25 cellular contexts compared by ENCODE assay signal in the genomic region with DNA sequence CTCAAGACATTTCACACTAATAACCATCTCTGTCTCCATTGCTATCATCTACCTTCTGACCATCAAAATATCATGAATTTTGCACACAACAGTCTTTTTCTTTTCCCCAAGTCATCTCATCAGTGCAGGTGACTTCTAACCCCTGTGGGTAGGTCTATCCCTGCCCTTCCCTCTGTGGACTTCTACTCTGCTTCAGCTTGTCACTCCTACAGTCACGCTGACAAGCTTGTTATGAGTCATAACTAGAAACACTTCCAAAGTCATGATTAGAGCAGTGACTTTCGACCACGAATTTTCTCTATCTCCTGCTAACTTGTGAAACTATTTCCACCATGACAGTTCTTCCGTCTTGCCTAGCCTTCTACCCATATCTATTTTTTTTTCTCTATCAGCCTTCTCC.
DNase-seq lines count a peak whose midpoint lies in the region; ATAC-seq, FAIRE-seq and TF ChIP-seq lines count a peak whose summit lies in the region.
"Had no signal": no experiment of that assay in that cellular context is flagged by ENCODE, and none has a peak within 500 bp of the region (broad histone marks: within the 10 kb centered on the region; RNA-seq: fewer than 3 reads in every experiment).

No MANE protein-coding gene starts in this region.

- no peak overlapping the region for H2AFZ ChIP-seq in H1 (ENCODE audit: low read length)

- TF ChIP-seq POLR2A in breast epithelium (IDR thresholded peaks at IDR 0.05), result no peak
- no peak for TF ChIP-seq POLR2A in H1 (IDR thresholded peaks at IDR 0.05; ENCODE audit: control extremely low read depth in 1 of 2, low read depth in 2 of 2, low read length in 2 of 2)

- no peak overlapping the region for H3K9ac ChIP-seq in H1 (replicated peaks in 1 of 4; ENCODE audit: extremely low read depth in 1 of 4, low read depth in 3 of 4, low read length in 3 of 4)

- H3K4ac ChIP-seq in H1 (replicated peaks; ENCODE audit: insufficient read length, low read depth, low read length), result no peak overlapping the region

- H4K5ac ChIP-seq in H1 (ENCODE audit: insufficient read length, low read depth, low read length), result no peak overlapping the region

- no peak overlapping the region for H3K18ac ChIP-seq in H1 (ENCODE audit: extremely low read depth, low read length)

- no peaks in the 10 kb centered on the region for H3K36me3 Mint-ChIP-seq in MCF 10A (ENCODE audit: insufficient read depth, unreplicated experiment)
- H3K36me3 Mint-ChIP-seq: CD8-positive, alpha-beta memory T cell had no signal

- no peaks in the 10 kb centered on the region for H3K9me3 Mint-ChIP-seq in MCF 10A (ENCODE audit: unreplicated experiment)

- H3K36me3 ChIP-seq in breast epithelium (no peaks in the 10 kb centered on the region), H1 (ENCODE audit: control insufficient read depth in 2 of 4, insufficient read depth in 4 of 4, low read length in 3 of 4) (no peaks in the 10 kb centered on the region), small intestine (ENCODE audit: control insufficient read depth in 2 of 2, insufficient read depth in 2 of 2, low read length in 2 of 2) (no peaks in the 10 kb centered on the region)
- H3K36me3 ChIP-seq: Peyer's patch, SJCRH30 had no signal

- H3K4me3 ChIP-seq in breast epithelium, result no peak overlapping the region
- H3K4me3 ChIP-seq in H1 (ENCODE audit: extremely low read depth in 1 of 4, insufficient read depth in 2 of 4, low read depth in 3 of 4, low read length in 4 of 4), result no peak overlapping the region
- no peak overlapping the region for H3K4me3 ChIP-seq in small intestine (ENCODE audit: low read depth in 1 of 2, low read length in 2 of 2)
- H3K4me3 ChIP-seq: Peyer's patch, SJCRH30 had no signal

- no peak overlapping the region for H2BK12ac ChIP-seq in H1 (ENCODE audit: low read depth, low read length)

- BruUV-seq in MCF 10A (replicated peaks; lab: Mats Ljungman, UMichigan), result no TSS peak

- no peaks in the 10 kb centered on the region for H4K20me1 ChIP-seq in H1 (replicated peaks in 1 of 2; ENCODE audit: control insufficient read depth in 1 of 2, insufficient read depth in 2 of 2, low read length in 2 of 2)

- no peak overlapping the region for H2BK5ac ChIP-seq in H1 (ENCODE audit: low read depth, low read length)

- no peak overlapping the region for H3K4me2 ChIP-seq in H1 (ENCODE audit: insufficient read depth in 1 of 2, low read depth in 2 of 2, low read length in 2 of 2)

- peaks cover 17% of the 10 kb centered on the region for H3K27me3 Mint-ChIP-seq in MCF 10A (ENCODE audit: insufficient read depth, unreplicated experiment)

- no peak for TF ChIP-seq EP300 in H1 (IDR thresholded peaks at IDR 0.05; ENCODE audit: borderline replicate concordance in 1 of 2, low read depth in 2 of 2, low read length in 2 of 2)

- POLR2A ChIA-PET in MCF 10A (lab: Yijun Ruan, JAX) (no interaction called here), H1 (lab: Charles Lee; ENCODE audit: partially characterized antibody) (no interaction called here)

- no peaks in the 10 kb centered on the region for H3K23me2 ChIP-seq in H1 (ENCODE audit: low read depth, low read length)

- H4K91ac ChIP-seq in H1 (replicated peaks; ENCODE audit: insufficient read length, low read length), result no peak overlapping the region

- no peak for FAIRE-seq in H1 (lab: Jason Lieb, UNC)
- FAIRE-seq in small intestine (lab: Jason Lieb, UNC), result no peak
- FAIRE-seq: GM19239 had no signal

- TF ChIP-seq CTCF in MCF 10A (IDR thresholded peaks at IDR 0.05; ENCODE audit: unreplicated experiment) (no peak), breast epithelium (IDR thresholded peaks at IDR 0.05) (no peak), H1 (IDR thresholded peaks at IDR 0.05; ENCODE audit: control extremely low read depth in 1 of 3, insufficient read depth in 1 of 3, low read depth in 1 of 3, low read length in 3 of 3) (no peak)

- no peak overlapping the region for H3K27ac Mint-ChIP-seq in MCF 10A (ENCODE audit: low read depth, unreplicated experiment)

- DNase-seq in MCF 10A (ENCODE audit: unreplicated experiment) (peak; percentile 11), breast epithelium (ENCODE audit: low spot score in 2 of 2) (no peak), OCI-M1 (lab: John Stamatoyannopoulos, UW) (peak; percentile 62), H1 (ENCODE audit: low read depth in 1 of 2, low spot score in 2 of 2) (no peak), small intestine (peak; percentile 42), NCI-H1048 (lab: John Stamatoyannopoulos, UW) (no peak), NCI-H1694 (lab: John Stamatoyannopoulos, UW) (no peak)
- DNase-seq: AML-193; C1 segment of cervical spinal cord; Calu3; CD8-positive, alpha-beta memory T cell; DMS153; EL; GF-D8; H7; KG1; NCI-H1417 treated with DMSO at 0.1 percent for 48 hours; NCI-H1930; NCI-H2227 treated with DMSO at 0.1 percent for 48 hours; NCI-H510A; NCI-H748 treated with DMSO at 0.1 percent for 48 hours; Peyer's patch; SJCRH30 had no signal

- no peak overlapping the region for H3K14ac ChIP-seq in H1 (ENCODE audit: insufficient read length)

- H3K4me1 ChIP-seq in breast epithelium (no peaks in the 10 kb centered on the region), H1 (replicated peaks in 1 of 4; ENCODE audit: control insufficient read depth in 3 of 4, insufficient read depth in 4 of 4, low read length in 3 of 4) (peaks cover 2 to 13% (median 7%) of the 10 kb centered on the region in 4 experiments; a peak in 6 of 7 replicates), small intestine (ENCODE audit: control insufficient read depth in 2 of 2, insufficient read depth in 1 of 2, low read depth in 1 of 2, low read length in 1 of 2) (no peaks in the 10 kb centered on the region)
- H3K4me1 ChIP-seq: Peyer's patch, SJCRH30 had no signal

- no peak for ATAC-seq in GM19467 (IDR thresholded peaks at IDR 0.05; ENCODE audit: unreplicated experiment)

- H3K27ac ChIP-seq in breast epithelium (no peak overlapping the region), H1 (ENCODE audit: low read depth, low read length) (no peak overlapping the region), small intestine (ENCODE audit: low read depth in 1 of 2, low read length in 1 of 2) (no peak overlapping the region)
- H3K27ac ChIP-seq: Peyer's patch, SJCRH30 had no signal

- no peaks in the 10 kb centered on the region for H3K79me1 ChIP-seq in H1 (ENCODE audit: low read depth, low read length)

- no peak overlapping the region for H2AK5ac ChIP-seq in H1 (ENCODE audit: low read depth, low read length)

- H4K8ac ChIP-seq in H1 (ENCODE audit: extremely low read depth, insufficient read depth, low read length), result no peak overlapping the region

- WGBS in H1 (ENCODE audit: extremely low coverage in 1 of 2, insufficient coverage in 1 of 2, insufficient read length in 1 of 2, insufficient replicate concordance in 2 of 2, low coverage in 1 of 2, low lambda C conversion rate in 2 of 2, missing lambda C conversion rate in 1 of 2), 2 experiments, result 95% methylated on average over 4 of the region's 4 CpGs; no CpG with 5 or more reads in 1 of the 2 experiments
- 50 to 74% (median 66%) methylated on average over 4 of the region's 4 CpGs for WGBS in small intestine, 3 donors

- H3K9me3 ChIP-seq in breast epithelium (no peaks in the 10 kb centered on the region), H1 (ENCODE audit: insufficient read depth in 2 of 2, low read depth in 1 of 2, low read length in 1 of 2) (no peaks in the 10 kb centered on the region), small intestine (ENCODE audit: control insufficient read depth, low read depth) (no peaks in the 10 kb centered on the region)
- H3K9me3 ChIP-seq: Peyer's patch, SJCRH30 had no signal

- no peak for TF ChIP-seq RAD21 in H1 (IDR thresholded peaks at IDR 0.05 in 1 of 2, conservative IDR thresholded peaks at IDR 0.05 in 1 of 2; ENCODE audit: low read depth in 2 of 2, low read length in 2 of 2)

- intact Hi-C loops in MCF 10A (cut with micrococcal nuclease) (no loop called here), breast epithelium (cut with DNase I; ENCODE audit: low total_unique reads) (no loop called here)

- no peak overlapping the region for H3K23ac ChIP-seq in H1 (ENCODE audit: insufficient read length)

- H3K4me1 Mint-ChIP-seq in MCF 10A (ENCODE audit: insufficient read depth, unreplicated experiment), result peaks cover 6% of the 10 kb centered on the region

- H3K4me3 Mint-ChIP-seq in MCF 10A (ENCODE audit: unreplicated experiment), result no peak overlapping the region
- H3K4me3 Mint-ChIP-seq: CD8-positive, alpha-beta memory T cell had no signal

- H3K27me3 ChIP-seq in breast epithelium (no peaks in the 10 kb centered on the region), H1 (replicated peaks in 1 of 4; ENCODE audit: control insufficient read depth in 3 of 4, extremely low read depth in 1 of 4, insufficient read depth in 3 of 4, low read length in 3 of 4) (no peaks in the 10 kb centered on the region; a peak in 1 of 7 replicates), small intestine (ENCODE audit: control insufficient read depth in 2 of 2, insufficient read depth in 2 of 2, low read length in 2 of 2) (no peaks in the 10 kb centered on the region)
- H3K27me3 ChIP-seq: Peyer's patch, SJCRH30 had no signal

- H2BK15ac ChIP-seq in H1 (ENCODE audit: low read length), result no peak overlapping the region

- CTCF ChIA-PET in MCF 10A (lab: Yijun Ruan, JAX) (interaction anchor here (0.7 to 1.2 kb wide), 2 partner anchors 291 to 398 kb away, joined by 3 to 6 read pairs; no protein-coding TSS in a partner anchor), H1 (lab: Charles Lee; ENCODE audit: partially characterized antibody) (interaction anchor here (0.9 to 1.4 kb wide), 3 partner anchors 12 to 31 kb away, joined by 3 to 4 read pairs (median 3); no protein-coding TSS in a partner anchor)

- no peaks in the 10 kb centered on the region for H3K79me2 ChIP-seq in H1 (ENCODE audit: control insufficient read depth in 1 of 2, insufficient read depth in 2 of 2, low read length in 2 of 2)

- 0 out of 2 replicates have a peak overlapping the region, but pooled peaks have one; percentile 68 for H2BK20ac ChIP-seq in H1 (ENCODE audit: low read length)

- no peak overlapping the region for H3K56ac ChIP-seq in H1 (replicated peaks; ENCODE audit: insufficient read length, low read depth, low read length)

- no peak overlapping the region for H2BK120ac ChIP-seq in H1 (replicated peaks; ENCODE audit: low read depth, low read length)

TF ChIP-seq in H1, 55 proteins besides CTCF, POLR2A, EP300 and RAD21 (continues in another document):
- TF ChIP-seq SIN3A (conservative IDR thresholded peaks at IDR 0.05 in 1 of 2, IDR thresholded peaks at IDR 0.05 in 1 of 2; ENCODE audit: low read depth in 1 of 2, low read length in 2 of 2), result no peak
- no peak for TF ChIP-seq HDAC6 (IDR thresholded peaks at IDR 0.05; ENCODE audit: low read depth, low read length)
- TF ChIP-seq NANOG (IDR thresholded peaks at IDR 0.05; ENCODE audit: insufficient read depth, low read depth, low read length, poor library complexity, severe bottlenecking), result no peak
- no peak for TF ChIP-seq PHF8 (conservative IDR thresholded peaks at IDR 0.05; ENCODE audit: low read depth, low read length)
- TF ChIP-seq TBP (IDR thresholded peaks at IDR 0.05; ENCODE audit: low read depth, low read length), result no peak
- no peak for TF ChIP-seq SP4 (IDR thresholded peaks at IDR 0.05; ENCODE audit: low read length)
- TF ChIP-seq RBBP5 (IDR thresholded peaks at IDR 0.05; ENCODE audit: borderline replicate concordance, low read depth, low read length), result no peak
- no peak for TF ChIP-seq MAFK (IDR thresholded peaks at IDR 0.05; ENCODE audit: low read depth, low read length)
- TF ChIP-seq TCF12 (IDR thresholded peaks at IDR 0.05; ENCODE audit: low read depth, low read length), result no peak

Comparison
In these comparisons a context has a peak if more than half of its experiments do, and no peak if none do; other contexts are left out.
1. DNase-seq: peak in MCF 10A (single experiment), OCI-M1 (single experiment) and small intestine (single experiment); none in breast epithelium (0 of 2), H1 (0 of 2), NCI-H1048 (single experiment) and NCI-H1694 (single experiment).